Comparison of ENCODE assay signal across 19 cellular contexts in genomic region chr4:6437682-6438264, GRCh38. TPM values are rescaled to one million over a fixed set of nuclear protein-coding genes. Genes with fewer than 3 reads are reported as not detected.
A peak's percentile ranks its signal among the peaks of the same experiment; 100 is the strongest.
DNase-seq lines count a peak whose midpoint lies in the region; TF ChIP-seq lines count a peak whose summit lies in the region.
"Had no signal": no experiment of that assay in that cellular context is flagged by ENCODE, and none has a peak within 500 bp of the region (broad histone marks: within the 10 kb centered on the region; RNA-seq: fewer than 3 reads in every experiment).

No MANE protein-coding gene starts in this region.

- TF ChIP-seq CTCF in mesothelial cell of epicardium (IDR thresholded peaks at IDR 0.05; ENCODE audit: unreplicated experiment) (no peak), sigmoid colon (IDR thresholded peaks at IDR 0.05) (no peak)

- H3K27ac Mint-ChIP-seq in mesothelial cell of epicardium, result peak overlapping the region; percentile 76
- H3K27ac Mint-ChIP-seq: CD4-positive, alpha-beta memory T cell; HFFc6 had no signal

- H3K9me3 ChIP-seq in sigmoid colon, result no peaks in the 10 kb centered on the region

- intact Hi-C loops in sigmoid colon (cut with DNase I), result no loop called here

- peak overlapping the region in 3 of 4 donors; percentile 50 to 55 (median 53) for H3K27ac ChIP-seq in sigmoid colon
- H3K27ac ChIP-seq: A549, BLaER1 had no signal

- DNase-seq in Daoy (ENCODE audit: low read depth), result peak; percentile 35
- DNase-seq in M059J (ENCODE audit: low read depth), result peak; percentile 6
- DNase-seq in mesothelial cell of epicardium (ENCODE audit: low spot score in 2 of 2, unreplicated experiment in 2 of 2), result no peak
- DNase-seq in sigmoid colon, result no peak
- DNase-seq in NCI-H2107 treated with DMSO at 0.1 percent for 48 hours (lab: John Stamatoyannopoulos, UW; ENCODE audit: unreplicated experiment), result no peak
- no peak for DNase-seq in activated T-cell treated with anti-CD3 and anti-CD28 coated beads, Interleukin-2, amount 50 U/mL, for 48 hours
- no peak for DNase-seq in NCI-H2196 treated with DMSO at 0.1 percent for 48 hours (lab: John Stamatoyannopoulos, UW; ENCODE audit: unreplicated experiment)
- DNase-seq: CD4-positive, alpha-beta memory T cell; H7; HFFc6; Kasumi-1; MM.1S; NCI-H187; NCI-H510A; NCI-H748 treated with DMSO at 0.1 percent for 48 hours; SHP77 treated with DMSO at 0.1 percent for 48 hours; SK-N-SH had no signal

- H3K36me3 ChIP-seq in sigmoid colon, result no peaks in the 10 kb centered on the region
- H3K36me3 ChIP-seq: BLaER1 had no signal

- peaks cover 24% of the 10 kb centered on the region for H3K27me3 Mint-ChIP-seq in mesothelial cell of epicardium (ENCODE audit: low read depth)

- no peaks in the 10 kb centered on the region for H3K27me3 ChIP-seq in sigmoid colon
- H3K27me3 ChIP-seq: BLaER1 had no signal

- H3K4me1 Mint-ChIP-seq in mesothelial cell of epicardium, result peaks cover 22% of the 10 kb centered on the region
- H3K4me1 Mint-ChIP-seq: CD4-positive, alpha-beta memory T cell had no signal

- no peaks in the 10 kb centered on the region for H3K36me3 Mint-ChIP-seq in mesothelial cell of epicardium
- H3K36me3 Mint-ChIP-seq: CD4-positive, alpha-beta memory T cell had no signal

- no peak overlapping the region for H3K4me3 Mint-ChIP-seq in mesothelial cell of epicardium
- H3K4me3 Mint-ChIP-seq: CD4-positive, alpha-beta memory T cell; HFFc6 had no signal

- peaks cover 24% of the 10 kb centered on the region for H3K9me3 Mint-ChIP-seq in mesothelial cell of epicardium

- no peak overlapping the region for H3K4me3 ChIP-seq in sigmoid colon
- H3K4me3 ChIP-seq: A549, BLaER1 had no signal

- TF ChIP-seq POLR2A in sigmoid colon (IDR thresholded peaks at IDR 0.05), result no peak

- peaks cover 0 to 20% (median 14%) of the 10 kb centered on the region in 4 donors for H3K4me1 ChIP-seq in sigmoid colon
- H3K4me1 ChIP-seq: A549 had no signal

- 74 to 79% methylated on average over 6 of the region's 6 CpGs for whole genome bisulfite sequencing in sigmoid colon, 2 donors

- TF ChIP-seq EP300 in sigmoid colon (IDR thresholded peaks at IDR 0.05), result no peak

RNA-seq across cellular contexts. Expression of gene PPP2R2C, which starts 34.6 kb away (rescaled TPM):
- total RNA-seq in Daoy (2014; rRNA removed; shearing (Covaris generic)), result 0.86 and 1.0 TPM in 2 replicates
- 0.17 TPM in 1 of 2 replicates, not detected in the other for total RNA-seq in M059J (2014; rRNA removed; shearing (Covaris generic))
- total RNA-seq in mesothelial cell of epicardium (4.1 to 5.8 TPM (median 5.2 TPM) in 3 replicates), sigmoid colon (1 to 10 TPM in 3 of 4 donors, under 1 TPM in 1; 0.49 to 2.8 (median 1.3) TPM)
- polyA plus RNA-seq in sigmoid colon, result 1 to 10 TPM in 1 of 3 donors, not detected in 2; 1.1 TPM
- total RNA-seq: CD4-positive, alpha-beta memory T cell had no signal
- polyA plus RNA-seq: CD4-positive, alpha-beta memory T cell had no signal

Comparison
In these comparisons a context has a peak if more than half of its experiments do, and no peak if none do; other contexts are left out.
1. DNase-seq: peak in Daoy (single experiment) and M059J (single experiment); none in mesothelial cell of epicardium (0 of 2), sigmoid colon (single experiment), NCI-H2107 treated with DMSO at 0.1 percent for 48 hours (single experiment), activated T-cell treated with anti-CD3 and anti-CD28 coated beads, Interleukin-2, amount 50 U/mL, for 48 hours (0 of 2) and NCI-H2196 treated with DMSO at 0.1 percent for 48 hours (single experiment).